18 cellular contexts compared by ENCODE assay signal in the genomic region with DNA sequence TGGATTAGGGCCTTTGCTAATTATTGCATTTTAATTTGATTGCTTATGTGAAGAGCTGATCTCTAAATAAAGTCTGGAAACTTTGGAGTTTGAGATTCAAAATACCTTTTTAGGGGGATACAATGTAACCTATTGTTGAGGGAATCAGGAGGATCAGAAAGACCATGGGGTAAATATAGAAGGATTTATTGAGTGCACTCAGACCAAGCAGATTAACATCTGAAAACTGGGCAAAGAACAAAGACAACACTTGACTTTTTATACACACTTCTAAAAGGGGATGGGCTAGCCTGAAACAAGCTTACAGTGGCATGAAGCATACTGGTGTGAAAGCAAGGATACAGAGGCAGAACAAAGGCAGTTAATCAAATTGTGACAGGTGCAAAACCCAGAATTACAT.
A peak's percentile ranks its signal among the peaks of the same experiment; 100 is the strongest.
DNase-seq lines count a peak whose midpoint lies in the region; TF ChIP-seq lines count a peak whose summit lies in the region.
"Had no signal": no experiment of that assay in that cellular context is flagged by ENCODE, and none has a peak within 500 bp of the region (broad histone marks: within the 10 kb centered on the region; RNA-seq: fewer than 3 reads in every experiment).

No MANE protein-coding gene starts in this region.

- no peak overlapping the region for H2AFZ ChIP-seq in Karpas-422 (ENCODE audit: low read length)

- H3K36me3 ChIP-seq in Karpas-422 (ENCODE audit: insufficient read depth, low read length) (no peaks in the 10 kb centered on the region), adrenal gland (replicated peaks in 1 of 2) (no peaks in the 10 kb centered on the region)
- H3K36me3 ChIP-seq: Peyer's patch had no signal

- H3K4me1 ChIP-seq in Karpas-422 (ENCODE audit: low read length) (no peaks in the 10 kb centered on the region), adrenal gland (replicated peaks in 1 of 2) (no peaks in the 10 kb centered on the region)
- H3K4me1 ChIP-seq: Peyer's patch had no signal

- H3K27ac ChIP-seq in Karpas-422 (ENCODE audit: low read length): no peak overlapping the region
- H3K27ac ChIP-seq in adrenal gland: no peak overlapping the region
- H3K27ac ChIP-seq: Peyer's patch had no signal

- intact Hi-C loops in adrenal gland (cut with DNase I): no loop called here
- intact Hi-C loops in lower leg skin (cut with DNase I; ENCODE audit: low total_unique reads): no loop called here

- no peak overlapping the region for H3K4me2 ChIP-seq in Karpas-422 (ENCODE audit: low read depth, low read length, poor library complexity, severe bottlenecking)

- TF ChIP-seq POLR2A in adrenal gland (IDR thresholded peaks at IDR 0.05) (no peak), lower leg skin (IDR thresholded peaks at IDR 0.05) (no peak)

- no peak overlapping the region for H3K4me3 ChIP-seq in Karpas-422 (ENCODE audit: low read length)
- no peak overlapping the region for H3K4me3 ChIP-seq in fibroblast of villous mesenchyme (ENCODE audit: low read depth, low read length)
- H3K4me3 ChIP-seq in adrenal gland: no peak overlapping the region
- H3K4me3 ChIP-seq in lower leg skin (ENCODE audit: low read depth, poor library complexity, severe bottlenecking): no peak overlapping the region
- H3K4me3 ChIP-seq: Peyer's patch had no signal

- no peaks in the 10 kb centered on the region for H4K20me1 ChIP-seq in Karpas-422 (ENCODE audit: insufficient read depth, low read depth, low read length)

- TF ChIP-seq CTCF in fibroblast of villous mesenchyme (IDR thresholded peaks at IDR 0.05; ENCODE audit: insufficient read depth, low read depth, low read length) (no peak), adrenal gland (IDR thresholded peaks at IDR 0.05) (no peak), lower leg skin (IDR thresholded peaks at IDR 0.05) (no peak)

- no peak overlapping the region for H3K9ac ChIP-seq in Karpas-422 (ENCODE audit: low read length)

- in situ Hi-C loops in Caki2 (cut with HindIII; ENCODE audit: low pct_unique_long_range_greater_than_20kb, low sequenced_read_pairs) (no loop called here), ACHN (cut with HindIII; ENCODE audit: low pct_ligation_motif_present, low pct_unique_long_range_greater_than_20kb, low sequenced_read_pairs) (no loop called here)

- H3K9me3 ChIP-seq in Karpas-422 (ENCODE audit: low read length): peaks cover 23% of the 10 kb centered on the region
- peaks cover 0 to 7% (median 0%) of the 10 kb centered on the region in 3 donors for H3K9me3 ChIP-seq in adrenal gland (replicated peaks in 1 of 3)

- H3K9me2 ChIP-seq in Karpas-422 (replicated peaks; ENCODE audit: insufficient read depth, low read length): no peaks in the 10 kb centered on the region

- no peaks in the 10 kb centered on the region for H3K27me3 ChIP-seq in Karpas-422 (ENCODE audit: low read length)
- H3K27me3 ChIP-seq in adrenal gland: no peaks in the 10 kb centered on the region
- H3K27me3 ChIP-seq: Peyer's patch had no signal

- DNase-seq in Caki2 (ENCODE audit: low read depth): peak; percentile 4
- DNase-seq in Karpas-422: peak; percentile 48
- peak; percentile 8 for DNase-seq in amniotic epithelial cell (ENCODE audit: low read depth)
- DNase-seq in fibroblast of villous mesenchyme (ENCODE audit: low read depth): peak; percentile 1
- DNase-seq in adrenal gland: no peak
- no peak for DNase-seq in T1000 (lab: John Stamatoyannopoulos, UW)
- DNase-seq in lower leg skin (ENCODE audit: low spot score in 2 of 2): no peak
- no peak for DNase-seq in ACHN
- DNase-seq: CD4-positive, alpha-beta T cell; GF-D8; IMR-90; NCI-H1092 treated with DMSO at 0.1 percent for 48 hours; NCI-H1930; NCI-H345; NCI-H526 treated with DMSO at 0.1 percent for 48 hours; Peyer's patch; Right ventricle myocardium superior; T-helper 17 cell had no signal

- no peaks in the 10 kb centered on the region for H3K79me2 ChIP-seq in Karpas-422 (ENCODE audit: low read length)

Comparison
In these comparisons a context has a peak if more than half of its experiments do, and no peak if none do; other contexts are left out.
1. DNase-seq: peak in Caki2 (single experiment), Karpas-422 (single experiment), amniotic epithelial cell (single experiment) and fibroblast of villous mesenchyme (single experiment); none in adrenal gland (0 of 7), T1000 (single experiment), lower leg skin (0 of 2) and ACHN (single experiment).